In genomic region chr11:86292912-86293606, GRCh38 we compare ENCODE assay signal across 9 cellular contexts. TPM values are rescaled to one million over a fixed set of nuclear protein-coding genes. Genes with fewer than 3 reads are reported as not detected.
A peak's percentile ranks its signal among the peaks of the same experiment; 100 is the strongest.
DNase-seq lines count a peak whose midpoint lies in the region; ATAC-seq and TF ChIP-seq lines count a peak whose summit lies in the region.
"Had no signal": no experiment of that assay in that cellular context is flagged by ENCODE, and none has a peak within 500 bp of the region (broad histone marks: within the 10 kb centered on the region; RNA-seq: fewer than 3 reads in every experiment).

No MANE protein-coding gene starts in this region.

- intact Hi-C loops in left cardiac atrium (cut with DNase I), result loop anchor here in 1 of 2 donors (5.0 to 10.0 kb wide), 2 partner anchors 351 to 438 kb away; partner anchors contain the start of gene CCDC83

- DNase-seq in GM06990 (ENCODE audit: extremely low read depth, insufficient read length) (peak; percentile 54), left cardiac atrium (no peak), RKO (ENCODE audit: low spot score) (no peak), NCI-H1092 treated with DMSO at 0.1 percent for 48 hours (lab: John Stamatoyannopoulos, UW) (no peak), SIG-M5 treated with dmso at 0.1 percent for 504 hours (lab: John Stamatoyannopoulos, UW; ENCODE audit: unreplicated experiment) (no peak)
- DNase-seq in activated T-cell treated with anti-CD3 and anti-CD28 coated beads, Interleukin-2, amount 50 U/mL, for 48 hours, result peak; percentile 64 to 74
- DNase-seq: NCI-H1930 had no signal

- no peak for TF ChIP-seq CTCF in GM06990 (IDR thresholded peaks at IDR 0.05; ENCODE audit: insufficient read depth, low read length, poor library complexity, severe bottlenecking)

- ATAC-seq in GM19397 (IDR thresholded peaks at IDR 0.05; ENCODE audit: unreplicated experiment), result peak; percentile 58
- ATAC-seq in HG03060 (IDR thresholded peaks at IDR 0.05; ENCODE audit: low read depth, unreplicated experiment), result peak; percentile 37
- ATAC-seq in left cardiac atrium, result no peak

- no peaks in the 10 kb centered on the region for H3K27me3 ChIP-seq in GM06990 (replicated peaks; ENCODE audit: control insufficient read depth, insufficient read depth, low read length)

- H3K4me3 ChIP-seq in GM06990 (replicated peaks; ENCODE audit: low read depth, low read length), result no peak overlapping the region

- H3K36me3 ChIP-seq in GM06990 (ENCODE audit: control insufficient read depth, insufficient read depth, low read length), result no peaks in the 10 kb centered on the region

RNA-seq across cellular contexts. Expression of gene HIKESHI, which starts 9.0 kb away (rescaled TPM):
- total RNA-seq in left cardiac atrium, result 10 to 100 TPM; 39.0 to 41.2 TPM

RNA-seq across cellular contexts. Expression of gene EED, which starts 48.5 kb away (rescaled TPM):
- 10 to 100 TPM; 14.3 to 14.8 TPM for total RNA-seq in left cardiac atrium

Comparison
In these comparisons a context has a peak if more than half of its experiments do, and no peak if none do; other contexts are left out.
1. DNase-seq: peak in GM06990 (single experiment) and activated T-cell treated with anti-CD3 and anti-CD28 coated beads, Interleukin-2, amount 50 U/mL, for 48 hours (2 of 2); none in left cardiac atrium (single experiment), RKO (single experiment), NCI-H1092 treated with DMSO at 0.1 percent for 48 hours (single experiment) and SIG-M5 treated with dmso at 0.1 percent for 504 hours (single experiment).
2. ATAC-seq: peak in GM19397 (single experiment) and HG03060 (single experiment); none in left cardiac atrium (0 of 2).